Comparison of ENCODE assay signal across 1 cellular context in genomic region chr6:34928220-34928619, GRCh38.
TF ChIP-seq lines count a peak whose summit lies in the region.

No MANE protein-coding gene starts in this region.

TF ChIP-seq in HEK293, 187 proteins besides CTCF, POLR2A, EP300 and RAD21 (continued from another document):
- TF ChIP-seq ZNF280D (tag by site-specific recombination; IDR thresholded peaks at IDR 0.05): no peak
- TF ChIP-seq ZNF610 (tag by site-specific recombination; IDR thresholded peaks at IDR 0.05; ENCODE audit: borderline replicate concordance): 0 out of 2 replicates have a peak, but pooled peaks have one; percentile 36
- TF ChIP-seq ATF2 (tag by site-specific recombination; IDR thresholded peaks at IDR 0.05; ENCODE audit: low read depth): no peak
